In the genomic region with DNA sequence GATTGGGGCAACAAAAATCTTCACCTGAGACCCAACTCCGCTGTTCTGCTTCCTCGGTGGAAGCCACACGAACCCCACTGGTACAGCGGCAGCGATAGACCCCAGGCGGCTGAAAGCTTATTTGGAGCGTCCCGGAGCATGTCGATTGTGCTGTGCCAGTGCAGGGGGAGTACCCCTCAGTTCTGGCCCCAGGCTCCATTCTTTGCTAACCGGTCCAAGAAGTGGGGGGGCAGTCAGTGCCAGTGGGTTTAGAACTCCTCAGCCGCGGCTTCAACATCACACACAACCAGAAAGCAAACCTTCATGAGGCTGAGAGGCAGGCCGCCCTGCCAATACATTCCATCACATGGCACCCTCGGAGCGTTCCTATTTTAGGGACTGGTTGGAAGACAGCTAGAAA, we compare ENCODE assay signal across 8 cellular contexts. TPM values are rescaled to one million over a fixed set of nuclear protein-coding genes. Genes with fewer than 3 reads are reported as not detected.
DNase-seq lines count a peak whose midpoint lies in the region; ATAC-seq and TF ChIP-seq lines count a peak whose summit lies in the region.

No MANE protein-coding gene starts in this region.

- H3K9me3 Mint-ChIP-seq in activated CD8-positive, alpha-beta T cell treated with anti-CD3 and anti-CD28 coated beads for 36 hours = no peaks in the 10 kb centered on the region
- no peaks in the 10 kb centered on the region for H3K9me3 Mint-ChIP-seq in stimulated activated memory B cell treated with anti-CD40 and anti-IgM and Interleukin-4, amounts not matched to agents 10 μg/mL and 1 μg/mL and 100 μg/mL, for 72 hours

- no CpG with 5 or more reads among the region's 15 CpGs for WGBS in iPS DF 6.9 (ENCODE audit: insufficient coverage, insufficient read length)

- intact Hi-C loops in activated CD8-positive, alpha-beta T cell treated with anti-CD3 and anti-CD28 coated beads for 36 hours (cut with micrococcal nuclease) = loop anchor here (1.0 kb wide), 1 partner anchor 10 kb away; no protein-coding TSS in a partner anchor

- H3K27me3 Mint-ChIP-seq in activated CD8-positive, alpha-beta T cell treated with anti-CD3 and anti-CD28 coated beads for 36 hours = no peaks in the 10 kb centered on the region
- no peaks in the 10 kb centered on the region for H3K27me3 Mint-ChIP-seq in stimulated activated memory B cell treated with anti-CD40 and anti-IgM and Interleukin-4, amounts not matched to agents 10 μg/mL and 1 μg/mL and 100 μg/mL, for 72 hours

- peaks cover 8% of the 10 kb centered on the region; the same call in 1 of the 2 replicates for H3K4me1 ChIP-seq in iPS DF 6.9 (ENCODE audit: control insufficient read depth, insufficient read depth, low read length)

- H3K36me3 Mint-ChIP-seq in activated CD8-positive, alpha-beta T cell treated with anti-CD3 and anti-CD28 coated beads for 36 hours (ENCODE audit: low read depth) = no peaks in the 10 kb centered on the region
- H3K36me3 Mint-ChIP-seq in stimulated activated memory B cell treated with anti-CD40 and anti-IgM and Interleukin-4, amounts not matched to agents 10 μg/mL and 1 μg/mL and 100 μg/mL, for 72 hours = peaks cover 4% of the 10 kb centered on the region

- no peak overlapping the region for H3K27ac ChIP-seq in iPS DF 6.9 (ENCODE audit: low read length)

- peak overlapping the region; percentile 23 for H3K27ac Mint-ChIP-seq in activated CD8-positive, alpha-beta T cell treated with anti-CD3 and anti-CD28 coated beads for 36 hours
- H3K27ac Mint-ChIP-seq in stimulated activated memory B cell treated with anti-CD40 and anti-IgM and Interleukin-4, amounts not matched to agents 10 μg/mL and 1 μg/mL and 100 μg/mL, for 72 hours = peak overlapping the region; percentile 98

- POLR2A ChIA-PET in activated CD8-positive, alpha-beta T cell treated with anti-CD3 and anti-CD28 coated beads for 36 hours (lab: Charles Lee) = interaction anchor here (5.9 to 6.8 kb wide), 2 partner anchors 11 to 18 kb away, joined by 43 to 61 read pairs; no protein-coding TSS in a partner anchor

- H3K9me3 ChIP-seq in iPS DF 6.9 (ENCODE audit: control insufficient read depth, insufficient read depth, low read length) = no peaks in the 10 kb centered on the region

- H3K4me3 Mint-ChIP-seq in activated CD8-positive, alpha-beta T cell treated with anti-CD3 and anti-CD28 coated beads for 36 hours = peak overlapping the region; percentile 67
- H3K4me3 Mint-ChIP-seq in stimulated activated memory B cell treated with anti-CD40 and anti-IgM and Interleukin-4, amounts not matched to agents 10 μg/mL and 1 μg/mL and 100 μg/mL, for 72 hours = peak overlapping the region; percentile 79

- H3K4me3 ChIP-seq in HFF-Myc (replicated peaks; ENCODE audit: low read depth, low read length) = peak overlapping the region; percentile 38
- H3K4me3 ChIP-seq in iPS DF 6.9 (ENCODE audit: low read length) = peak overlapping the region; percentile 38; the same call in 1 of the 2 replicates

- ATAC-seq in activated CD8-positive, alpha-beta T cell treated with anti-CD3 and anti-CD28 coated beads for 36 hours = no peak
- ATAC-seq in stimulated activated memory B cell treated with anti-CD40 and anti-IgM and Interleukin-4, amounts not matched to agents 10 μg/mL and 1 μg/mL and 100 μg/mL, for 72 hours = no peak
- no peak for ATAC-seq in HG03571 (IDR thresholded peaks at IDR 0.05; ENCODE audit: unreplicated experiment)
- no peak for ATAC-seq in HG03354 (IDR thresholded peaks at IDR 0.05; ENCODE audit: poor library complexity, severe bottlenecking, unreplicated experiment)

- no peak for TF ChIP-seq CTCF in HFF-Myc (IDR thresholded peaks at IDR 0.05; ENCODE audit: low read depth, low read length, missing control alignments)
- no peak for TF ChIP-seq CTCF in activated CD8-positive, alpha-beta T cell treated with anti-CD3 and anti-CD28 coated beads for 36 hours (IDR thresholded peaks at IDR 0.05)

- H3K36me3 ChIP-seq in iPS DF 6.9 (ENCODE audit: control insufficient read depth, insufficient read depth, low read length) = no peaks in the 10 kb centered on the region

- H3K4me1 Mint-ChIP-seq in activated CD8-positive, alpha-beta T cell treated with anti-CD3 and anti-CD28 coated beads for 36 hours (ENCODE audit: low read depth) = peaks cover 39% of the 10 kb centered on the region
- H3K4me1 Mint-ChIP-seq in stimulated activated memory B cell treated with anti-CD40 and anti-IgM and Interleukin-4, amounts not matched to agents 10 μg/mL and 1 μg/mL and 100 μg/mL, for 72 hours = peaks cover 46% of the 10 kb centered on the region

- no peak for DNase-seq in HFF-Myc (ENCODE audit: extremely low read depth, low read depth)
- no peak for DNase-seq in activated CD8-positive, alpha-beta T cell treated with anti-CD3 and anti-CD28 coated beads for 36 hours
- DNase-seq in iPS DF 6.9 (ENCODE audit: low read depth, low spot score) = no peak
- DNase-seq in AG08395 (ENCODE audit: low spot score) = no peak
- DNase-seq in T1000 (lab: John Stamatoyannopoulos, UW) = no peak

- CTCF ChIA-PET in activated CD8-positive, alpha-beta T cell treated with anti-CD3 and anti-CD28 coated beads for 36 hours (lab: Charles Lee) = interaction anchor here (1.6 to 7.8 kb wide), 3 partner anchors 9 to 20 kb away, joined by 6 to 71 read pairs (median 46); no protein-coding TSS in a partner anchor

- no peaks in the 10 kb centered on the region for H3K27me3 ChIP-seq in iPS DF 6.9 (ENCODE audit: control insufficient read depth, insufficient read depth, low read length)

RNA-seq across cellular contexts. Expression of a gene that starts 1.7 kb away (rescaled TPM):
- 10 to 100 TPM; 21.6 to 23.1 TPM for total RNA-seq in activated CD8-positive, alpha-beta T cell treated with anti-CD3 and anti-CD28 coated beads for 36 hours
